In genomic region chr3:42055291-42055690, GRCh38 we compare ENCODE assay signal across 16 cellular contexts. TPM values are rescaled to one million over a fixed set of nuclear protein-coding genes. Genes with fewer than 3 reads are reported as not detected.
DNase-seq lines count a peak whose midpoint lies in the region; ATAC-seq and TF ChIP-seq lines count a peak whose summit lies in the region.
"Had no signal": no experiment of that assay in that cellular context is flagged by ENCODE, and none has a peak within 500 bp of the region (broad histone marks: within the 10 kb centered on the region; RNA-seq: fewer than 3 reads in every experiment).

No MANE protein-coding gene starts in this region.

- no peaks in the 10 kb centered on the region for H3K27me3 Mint-ChIP-seq in MCF 10A (ENCODE audit: insufficient read depth, unreplicated experiment)
- H3K27me3 Mint-ChIP-seq in chondrocyte (ENCODE audit: low read depth): no peaks in the 10 kb centered on the region
- H3K27me3 Mint-ChIP-seq in stimulated activated memory B cell treated with anti-CD40 and anti-IgM and Interleukin-4, amounts not matched to agents 10 μg/mL and 1 μg/mL and 100 μg/mL, for 72 hours: no peaks in the 10 kb centered on the region
- H3K27me3 Mint-ChIP-seq in CD14-positive monocyte (ENCODE audit: low read depth in 3 of 3): no peaks in the 10 kb centered on the region

- H3K36me3 ChIP-seq in breast epithelium: no peaks in the 10 kb centered on the region

- ATAC-seq in stimulated activated memory B cell treated with anti-CD40 and anti-IgM and Interleukin-4, amounts not matched to agents 10 μg/mL and 1 μg/mL and 100 μg/mL, for 72 hours: no peak
- ATAC-seq in GM21515 (IDR thresholded peaks at IDR 0.05; ENCODE audit: unreplicated experiment) (no peak), HG03378 (IDR thresholded peaks at IDR 0.05; ENCODE audit: unreplicated experiment) (no peak)
- ATAC-seq: activated T-cell treated with anti-CD3 and anti-CD28 coated beads, Interleukin-2, amount 50 U/mL, for 4 hours had no signal

- H3K27ac Mint-ChIP-seq in MCF 10A (ENCODE audit: low read depth, unreplicated experiment): peak overlapping the region; percentile 89
- peak overlapping the region; percentile 85 for H3K27ac Mint-ChIP-seq in chondrocyte (ENCODE audit: unreplicated experiment)
- peak overlapping the region; percentile 48 for H3K27ac Mint-ChIP-seq in stimulated activated memory B cell treated with anti-CD40 and anti-IgM and Interleukin-4, amounts not matched to agents 10 μg/mL and 1 μg/mL and 100 μg/mL, for 72 hours
- peak overlapping the region in 3 of 7 donors; percentile 28 to 71 (median 50) for H3K27ac Mint-ChIP-seq in CD14-positive monocyte

- TF ChIP-seq POLR2A in breast epithelium (IDR thresholded peaks at IDR 0.05): no peak

- POLR2A ChIA-PET in MCF 10A (lab: Yijun Ruan, JAX): interaction anchor here (0.6 to 2.1 kb wide), 11 partner anchors 9 to 41 kb away, joined by 3 to 11 read pairs (median 4); partner anchors contain the start of gene TRAK1

- no peaks in the 10 kb centered on the region for H3K9me3 ChIP-seq in breast epithelium

- CTCF ChIA-PET in MCF 10A (lab: Yijun Ruan, JAX): interaction anchor here (0.6 to 1.6 kb wide), 4 partner anchors 10 to 1864 kb away, joined by 3 to 5 read pairs (median 4); no protein-coding TSS in a partner anchor

- no peaks in the 10 kb centered on the region for H3K27me3 ChIP-seq in breast epithelium

- H3K4me3 ChIP-seq in breast epithelium: no peak overlapping the region
- H3K4me3 ChIP-seq: lung had no signal

- H3K4me1 Mint-ChIP-seq in MCF 10A (ENCODE audit: insufficient read depth, unreplicated experiment) (peaks cover 34% of the 10 kb centered on the region), chondrocyte (ENCODE audit: low read depth) (peaks cover 74% of the 10 kb centered on the region), CD14-positive monocyte (peaks cover 22% of the 10 kb centered on the region)
- H3K4me1 Mint-ChIP-seq in stimulated activated memory B cell treated with anti-CD40 and anti-IgM and Interleukin-4, amounts not matched to agents 10 μg/mL and 1 μg/mL and 100 μg/mL, for 72 hours: peaks cover 88% of the 10 kb centered on the region

- no peak for TF ChIP-seq CTCF in MCF 10A (IDR thresholded peaks at IDR 0.05; ENCODE audit: unreplicated experiment)
- TF ChIP-seq CTCF in breast epithelium (IDR thresholded peaks at IDR 0.05): no peak
- no peak for TF ChIP-seq CTCF in chondrocyte (IDR thresholded peaks at IDR 0.05)
- no peak for TF ChIP-seq CTCF in CD14-positive monocyte (IDR thresholded peaks at IDR 0.05)

- H3K36me3 Mint-ChIP-seq in MCF 10A (ENCODE audit: insufficient read depth, unreplicated experiment): peaks cover 5% of the 10 kb centered on the region
- H3K36me3 Mint-ChIP-seq in chondrocyte (ENCODE audit: low read depth): no peaks in the 10 kb centered on the region
- peaks cover 13% of the 10 kb centered on the region for H3K36me3 Mint-ChIP-seq in stimulated activated memory B cell treated with anti-CD40 and anti-IgM and Interleukin-4, amounts not matched to agents 10 μg/mL and 1 μg/mL and 100 μg/mL, for 72 hours
- peaks cover 12 to 18% of the 10 kb centered on the region in 2 donors for H3K36me3 Mint-ChIP-seq in CD14-positive monocyte

- DNase-seq in MCF 10A (ENCODE audit: unreplicated experiment) (peak; percentile 76), breast epithelium (ENCODE audit: low spot score in 2 of 2) (no peak), chondrocyte (ENCODE audit: low spot score) (no peak), kidney tubule cell (ENCODE audit: low spot score) (peak; percentile 43), CD14-positive monocyte (ENCODE audit: low spot score) (no peak)
- DNase-seq: activated CD4-positive, alpha-beta T cell treated with anti-CD3 and anti-CD28 coated beads for 4 hours; activated T-cell treated with anti-CD3 and anti-CD28 coated beads, Interleukin-2, amount 50 U/mL, for 4 hours; effector CD8-positive, alpha-beta T cell; NCI-H187; NCI-H526; stimulated activated CD4-positive, alpha-beta T cell treated with anti-CD3 and anti-CD28 coated beads, Interleukin-12 subunit alpha, Interleukin-12 subunit beta, amount 100 ng/mL, for 4 hours; T-helper 2 cell had no signal

- H3K27ac ChIP-seq in breast epithelium: no peak overlapping the region

- H3K9me3 Mint-ChIP-seq in MCF 10A (ENCODE audit: unreplicated experiment) (no peaks in the 10 kb centered on the region), chondrocyte (ENCODE audit: low read depth) (peaks cover 3% of the 10 kb centered on the region), CD14-positive monocyte (peaks cover 0 to 3% (median 0%) of the 10 kb centered on the region in 7 donors)
- H3K9me3 Mint-ChIP-seq in stimulated activated memory B cell treated with anti-CD40 and anti-IgM and Interleukin-4, amounts not matched to agents 10 μg/mL and 1 μg/mL and 100 μg/mL, for 72 hours: peaks cover 3% of the 10 kb centered on the region

- intact Hi-C loops in MCF 10A (cut with micrococcal nuclease) (no loop called here), breast epithelium (cut with DNase I; ENCODE audit: low total_unique reads) (no loop called here), CD14-positive monocyte (cut with micrococcal nuclease) (no loop called here)

- peaks cover 0 to 19% of the 10 kb centered on the region in 2 donors for H3K4me1 ChIP-seq in breast epithelium

- no peak overlapping the region for H3K4me3 Mint-ChIP-seq in MCF 10A (ENCODE audit: unreplicated experiment)
- H3K4me3 Mint-ChIP-seq in chondrocyte (ENCODE audit: unreplicated experiment): no peak overlapping the region
- no peak overlapping the region for H3K4me3 Mint-ChIP-seq in stimulated activated memory B cell treated with anti-CD40 and anti-IgM and Interleukin-4, amounts not matched to agents 10 μg/mL and 1 μg/mL and 100 μg/mL, for 72 hours
- no peak overlapping the region for H3K4me3 Mint-ChIP-seq in CD14-positive monocyte
- H3K4me3 Mint-ChIP-seq: activated T-cell treated with anti-CD3 and anti-CD28 coated beads, Interleukin-2, amount 50 U/mL, for 4 hours had no signal

- no TSS peak for BruUV-seq in MCF 10A (replicated peaks; lab: Mats Ljungman, UMichigan)

RNA-seq across cellular contexts. Expression of gene TRAK1, which starts 35.9 kb away (rescaled TPM):
- total RNA-seq in MCF 10A (2022): 32.8 and 33.2 TPM in 2 replicates
- 10 to 100 TPM; 29.0 to 53.7 (median 40.6) TPM for total RNA-seq in breast epithelium
- 38.1 to 53.7 TPM (median 51.2 TPM) in 3 replicates for total RNA-seq in chondrocyte
- polyA plus RNA-seq in CD14-positive monocyte: 1 to 10 TPM; 6.6 to 7.0 TPM

Comparison
In these comparisons a context has a peak if more than half of its experiments do, and no peak if none do; other contexts are left out.
1. DNase-seq: peak in MCF 10A (single experiment) and kidney tubule cell (single experiment); none in breast epithelium (0 of 2), chondrocyte (single experiment) and CD14-positive monocyte (single experiment).